9 cellular contexts compared by ENCODE assay signal in genomic region chrX:15301924-15302323, GRCh38. TPM values are rescaled to one million over a fixed set of nuclear protein-coding genes. Genes with fewer than 3 reads are reported as not detected.
A peak's percentile ranks its signal among the peaks of the same experiment; 100 is the strongest.
DNase-seq lines count a peak whose midpoint lies in the region; ATAC-seq and TF ChIP-seq lines count a peak whose summit lies in the region.
"Had no signal": no experiment of that assay in that cellular context is flagged by ENCODE, and none has a peak within 500 bp of the region (broad histone marks: within the 10 kb centered on the region; RNA-seq: fewer than 3 reads in every experiment).

No MANE protein-coding gene starts in this region.

- peaks cover 5% of the 10 kb centered on the region for H3K4me1 ChIP-seq in adipocyte (ENCODE audit: control insufficient read depth, insufficient read depth, low read length)
- H3K4me1 ChIP-seq in mucosa of descending colon (ENCODE audit: low read depth), result no peaks in the 10 kb centered on the region

- TF ChIP-seq POLR2A in erythroblast (IDR thresholded peaks at IDR 0.05; ENCODE audit: low read length), result no peak

- H3K4me3 ChIP-seq in adipocyte (ENCODE audit: low read length) (no peak overlapping the region), mucosa of descending colon (no peak overlapping the region)

- intact Hi-C loops in mucosa of descending colon (cut with DNase I, micrococcal nuclease) (no loop called here), posterior cingulate gyrus (cut with DNase I) (loop anchor here (10.0 kb wide), 1 partner anchor 263 kb away; no protein-coding TSS in a partner anchor)

- no peaks in the 10 kb centered on the region for H3K9me3 ChIP-seq in adipocyte (ENCODE audit: control insufficient read depth, low read length)
- no peaks in the 10 kb centered on the region for H3K9me3 ChIP-seq in mucosa of descending colon

- peak; percentile 3 for DNase-seq in ELF-1 (ENCODE audit: low read depth, low spot score)
- DNase-seq in HT1080 (ENCODE audit: low read depth), result peak; percentile 24
- DNase-seq in adipocyte (ENCODE audit: low read depth), result peak; percentile 30
- peak in 1 of 3 donors; percentile 38 for DNase-seq in mucosa of descending colon
- no peak for DNase-seq in erythroblast (lab: John Stamatoyannopoulos, UW)
- no peak for DNase-seq in NCI-H82 treated with DMSO at 0.1 percent for 48 hours (lab: John Stamatoyannopoulos, UW; ENCODE audit: unreplicated experiment)
- DNase-seq in posterior cingulate gyrus, result no peak

- ATAC-seq in mucosa of descending colon (peak; percentile 91), GM18868 (IDR thresholded peaks at IDR 0.05; ENCODE audit: unreplicated experiment) (no peak)

- TF ChIP-seq CTCF in mucosa of descending colon (IDR thresholded peaks at IDR 0.05), result no peak

- H3K27me3 ChIP-seq in adipocyte (replicated peaks; ENCODE audit: control insufficient read depth, insufficient read depth, low read length), result no peaks in the 10 kb centered on the region

- no peak overlapping the region for H3K9ac ChIP-seq in adipocyte (ENCODE audit: low read length)

- H3K36me3 ChIP-seq in adipocyte (ENCODE audit: control insufficient read depth, insufficient read depth, low read length, severe bottlenecking) (no peaks in the 10 kb centered on the region), mucosa of descending colon (ENCODE audit: low read depth) (no peaks in the 10 kb centered on the region)

RNA-seq across cellular contexts. Expression of gene ASB11, which starts 13.5 kb away (rescaled TPM):
- total RNA-seq in HT1080 (2014; rRNA removed; shearing (Covaris generic)), result not detected in 2 replicates
- polyA plus RNA-seq in HT1080 (2015; cell fraction: cytosol; rRNA removed), result not detected in 2 replicates
- 0.17 TPM in 1 of 2 replicates, not detected in the other for polyA plus RNA-seq in HT1080 (2015; cell fraction: nucleus; rRNA removed)
- under 1 TPM; 0.09 to 0.27 (median 0.17) TPM for total RNA-seq in mucosa of descending colon
- polyA plus RNA-seq: neural cell had no signal

RNA-seq across cellular contexts. Expression of gene ASB9, which starts 32.0 kb away (rescaled TPM):
- 12.2 and 18.1 TPM in 2 replicates for total RNA-seq in HT1080 (2014; rRNA removed; shearing (Covaris generic))
- polyA plus RNA-seq in HT1080 (2015; cell fraction: cytosol; rRNA removed), result 2.6 and 2.8 TPM in 2 replicates
- 2.3 and 3.0 TPM in 2 replicates for polyA plus RNA-seq in HT1080 (2015; cell fraction: nucleus; rRNA removed)
- total RNA-seq in mucosa of descending colon, result 1 to 10 TPM in 2 of 3 donors, under 1 TPM in 1; 0.63 to 2.7 (median 1.3) TPM
- polyA plus RNA-seq: neural cell had no signal

RNA-seq across cellular contexts. Expression of gene PIGA, which starts 33.4 kb away (rescaled TPM):
- total RNA-seq in HT1080 (2014; rRNA removed; shearing (Covaris generic)), result 6.5 and 7.2 TPM in 2 replicates
- polyA plus RNA-seq in HT1080 (2015; cell fraction: cytosol; rRNA removed), result 8.5 and 11.1 TPM in 2 replicates
- 14.8 and 23.1 TPM in 2 replicates for polyA plus RNA-seq in HT1080 (2015; cell fraction: nucleus; rRNA removed)
- 10 to 100 TPM; 11.7 to 14.1 (median 12.6) TPM for total RNA-seq in mucosa of descending colon

Comparison
In these comparisons a context has a peak if more than half of its experiments do, and no peak if none do; other contexts are left out.
1. DNase-seq: peak in ELF-1 (single experiment), HT1080 (single experiment) and adipocyte (single experiment); none in erythroblast (0 of 2), NCI-H82 treated with DMSO at 0.1 percent for 48 hours (single experiment) and posterior cingulate gyrus (0 of 10).